ENCODE assay signal across 1 cellular context in the genomic region with DNA sequence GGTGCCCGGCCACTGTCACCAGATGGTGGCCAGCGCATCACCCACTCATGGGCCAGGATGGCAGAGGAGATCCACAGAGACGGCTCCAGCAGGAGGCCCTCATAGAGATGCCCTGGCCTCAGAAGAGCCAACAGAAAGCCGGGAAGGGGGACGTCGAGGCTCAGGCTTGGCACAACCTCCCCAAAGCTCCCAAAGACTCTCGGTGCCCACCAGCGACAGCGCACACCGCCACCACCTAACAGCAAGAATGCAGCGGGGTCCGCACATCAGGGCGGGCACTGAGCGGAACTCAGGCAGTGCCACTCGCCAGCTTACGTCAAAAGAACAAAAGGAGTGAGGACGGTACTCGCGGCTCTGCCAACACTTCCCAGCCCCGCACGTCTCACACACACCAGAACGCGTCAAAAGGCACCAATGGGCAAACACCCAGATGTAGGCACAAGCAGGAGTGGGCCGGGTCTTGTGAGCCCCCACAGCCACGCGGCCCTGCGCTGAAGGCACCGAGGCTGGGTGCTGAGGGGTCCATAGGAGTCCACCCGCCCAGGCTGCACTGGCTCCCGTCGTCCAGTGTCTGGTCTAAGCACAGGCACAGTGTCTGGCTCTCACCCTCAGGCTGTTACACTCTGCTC.
TF ChIP-seq lines count a peak whose summit lies in the region.

No MANE protein-coding gene starts in this region.

TF ChIP-seq in K562, 482 proteins besides CTCF, POLR2A, EP300 and RAD21:
- TF ChIP-seq, protein P1, sequence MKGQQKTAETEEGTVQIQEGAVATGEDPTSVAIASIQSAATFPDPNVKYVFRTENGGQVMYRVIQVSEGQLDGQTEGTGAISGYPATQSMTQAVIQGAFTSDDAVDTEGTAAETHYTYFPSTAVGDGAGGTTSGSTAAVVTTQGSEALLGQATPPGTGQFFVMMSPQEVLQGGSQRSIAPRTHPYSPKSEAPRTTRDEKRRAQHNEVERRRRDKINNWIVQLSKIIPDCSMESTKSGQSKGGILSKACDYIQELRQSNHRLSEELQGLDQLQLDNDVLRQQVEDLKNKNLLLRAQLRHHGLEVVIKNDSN (CRISPR knock-in tag; IDR thresholded peaks at IDR 0.05): peak; percentile 20; the same call in 1 of the 2 replicates
- peak; percentile 38 for TF ChIP-seq RBM22 (IDR thresholded peaks at IDR 0.05; ENCODE audit: low read depth, low read length, poor library complexity, severe bottlenecking)
